ENCODE assay signal across 14 cellular contexts in genomic region chr9:105760053-105760452, GRCh38.
"Had no signal": no experiment of that assay in that cellular context is flagged by ENCODE, and none has a peak within 500 bp of the region (broad histone marks: within the 10 kb centered on the region; RNA-seq: fewer than 3 reads in every experiment).

No MANE protein-coding gene starts in this region.

- H3K27ac ChIP-seq: cardiac muscle cell, gastrocnemius medialis, ovary, prostate gland, thoracic aorta, upper lobe of left lung had no signal

- H3K9me3 ChIP-seq: gastrocnemius medialis, prostate gland, thoracic aorta, upper lobe of left lung had no signal

- H3K4me1 ChIP-seq: prostate gland, upper lobe of left lung had no signal

- H3K36me3 ChIP-seq: cardiac muscle cell, ovary, prostate gland, thoracic aorta, upper lobe of left lung had no signal

- DNase-seq: activated CD8-positive, alpha-beta memory T cell treated with anti-CD3 and anti-CD28 coated beads, Interleukin-2, amount 50 U/mL, for 4 hours; activated T-cell treated with anti-CD3 and anti-CD28 coated beads, Interleukin-2, amount 50 U/mL, for 24 hours; gastrocnemius medialis; head of caudate nucleus; islet precursor cell; left cardiac atrium; ovary; stimulated activated CD4-positive, alpha-beta T cell treated with anti-CD3 and anti-CD28 coated beads, Interleukin-4, amount 100 ng/mL, for 1 hour; stimulated activated naive CD4-positive, alpha-beta T cell; T-helper 9 cell; upper lobe of left lung had no signal

- H3K4me3 ChIP-seq: cardiac muscle cell, gastrocnemius medialis, ovary, prostate gland, thoracic aorta, upper lobe of left lung had no signal

- H3K27me3 ChIP-seq: cardiac muscle cell, gastrocnemius medialis, ovary, upper lobe of left lung had no signal
